In genomic region chr6:154298297-154298696, GRCh38 we compare ENCODE assay signal across 9 cellular contexts. TPM values are rescaled to one million over a fixed set of nuclear protein-coding genes. Genes with fewer than 3 reads are reported as not detected.
DNase-seq lines count a peak whose midpoint lies in the region; ATAC-seq and TF ChIP-seq lines count a peak whose summit lies in the region.
"Had no signal": no experiment of that assay in that cellular context is flagged by ENCODE, and none has a peak within 500 bp of the region (broad histone marks: within the 10 kb centered on the region; RNA-seq: fewer than 3 reads in every experiment).

No MANE protein-coding gene starts in this region.

- intact Hi-C loops in PC-3 (cut with micrococcal nuclease), result no loop called here

- no peaks in the 10 kb centered on the region for H3K9me2 ChIP-seq in PC-3 (replicated peaks; ENCODE audit: low read length)

- peaks cover 5% of the 10 kb centered on the region for H3F3A ChIP-seq in PC-3 (ENCODE audit: low read length, unreplicated experiment)

- DNase-seq in Caki2 (ENCODE audit: low read depth) (peak; percentile 72), PC-3 (peak; percentile 81), kidney epithelial cell (ENCODE audit: low read depth) (peak; percentile 75), NCI-H2107 treated with DMSO at 0.1 percent for 48 hours (lab: John Stamatoyannopoulos, UW; ENCODE audit: unreplicated experiment) (no peak), NCI-H1694 (lab: John Stamatoyannopoulos, UW) (no peak), NCI-H128 (lab: John Stamatoyannopoulos, UW; ENCODE audit: unreplicated experiment) (no peak)
- DNase-seq: T-cell had no signal

- TF ChIP-seq CTCF in PC-3 (conservative IDR thresholded peaks at IDR 0.05; ENCODE audit: low read depth, low read length), result no peak
- TF ChIP-seq CTCF in kidney epithelial cell (IDR thresholded peaks at IDR 0.05; ENCODE audit: insufficient read depth, low read length, poor library complexity, severe bottlenecking), result no peak

- in situ Hi-C loops in Caki2 (cut with HindIII; ENCODE audit: low pct_unique_long_range_greater_than_20kb, low sequenced_read_pairs), result no loop called here

- peak overlapping the region; percentile 79 for H3K4me2 ChIP-seq in PC-3 (ENCODE audit: low read length)

- no peaks in the 10 kb centered on the region for H3K27me3 ChIP-seq in PC-3 (ENCODE audit: low read length)
- no peaks in the 10 kb centered on the region for H3K27me3 ChIP-seq in kidney epithelial cell (ENCODE audit: control insufficient read depth, insufficient read depth, low read length)

- CTCF ChIA-PET in PC-3 (lab: Charles Lee), result no interaction called here

- H3K27ac ChIP-seq in PC-3 (ENCODE audit: low read length), result peak overlapping the region; percentile 82

- no TSS peak for BruUV-seq in PC-3 (replicated peaks; lab: Mats Ljungman, UMichigan)

- POLR2A ChIA-PET in PC-3 (lab: Charles Lee; ENCODE audit: unreplicated experiment), result interaction anchor here (0.7 kb wide), 1 partner anchor 191 kb away, joined by 7 read pairs; no protein-coding TSS in a partner anchor

- H3K9me3 ChIP-seq in PC-3 (ENCODE audit: low read length), result no peaks in the 10 kb centered on the region

- peak overlapping the region; percentile 5; the same call in 1 of the 2 replicates for H3K9ac ChIP-seq in PC-3 (ENCODE audit: low read length)

- peak; percentile 38 for ATAC-seq in GM21737 (IDR thresholded peaks at IDR 0.05; ENCODE audit: unreplicated experiment)
- peak; percentile 72 for ATAC-seq in PC-3
- ATAC-seq in HG03095 (IDR thresholded peaks at IDR 0.05; ENCODE audit: unreplicated experiment), result no peak
- ATAC-seq: T-cell had no signal

- H4K20me1 ChIP-seq in PC-3 (ENCODE audit: low read length), result no peaks in the 10 kb centered on the region

- no peaks in the 10 kb centered on the region for H3K79me2 ChIP-seq in PC-3 (ENCODE audit: low read length)

- H2AFZ ChIP-seq in PC-3 (ENCODE audit: low read length), result no peak overlapping the region

- no peaks in the 10 kb centered on the region for H3K36me3 ChIP-seq in PC-3 (ENCODE audit: low read depth, low read length)
- no peaks in the 10 kb centered on the region for H3K36me3 ChIP-seq in kidney epithelial cell (ENCODE audit: control insufficient read depth, insufficient read depth, low read length)

- peaks cover 60% of the 10 kb centered on the region for H3K4me1 ChIP-seq in PC-3 (ENCODE audit: insufficient read depth, low read length)

- H3K4me3 ChIP-seq in PC-3 (ENCODE audit: low read length) (peak overlapping the region; percentile 39; the same call in 1 of the 2 replicates), kidney epithelial cell (ENCODE audit: low read depth, low read length) (no peak overlapping the region)

RNA-seq across cellular contexts. Expression of gene IPCEF1, which starts 58.3 kb away (rescaled TPM):
- total RNA-seq in Caki2 (2014; rRNA removed; shearing (Covaris generic); ENCODE audit: low replicate concordance), result 0.20 and 0.29 TPM in 2 replicates
- total RNA-seq in PC-3 (2014; rRNA removed), result 0.12 and 0.29 TPM in 2 replicates
- 0.34 and 1.0 TPM in 2 replicates for total RNA-seq in kidney epithelial cell

Comparison
In these comparisons a context has a peak if more than half of its experiments do, and no peak if none do; other contexts are left out.
1. DNase-seq: peak in Caki2 (single experiment), PC-3 (single experiment) and kidney epithelial cell (single experiment); none in NCI-H2107 treated with DMSO at 0.1 percent for 48 hours (single experiment), NCI-H1694 (single experiment) and NCI-H128 (single experiment).